2 cellular contexts compared by ENCODE assay signal in genomic region chr9:75933982-75934381, GRCh38.
TF ChIP-seq lines count a peak whose summit lies in the region.

No MANE protein-coding gene starts in this region.

TF ChIP-seq in GM23338, 12 proteins besides CTCF, POLR2A, EP300 and RAD21 (continued from another document):
- no peak for TF ChIP-seq NANOG (IDR thresholded peaks at IDR 0.05; ENCODE audit: borderline replicate concordance)
- TF ChIP-seq, protein P1, sequence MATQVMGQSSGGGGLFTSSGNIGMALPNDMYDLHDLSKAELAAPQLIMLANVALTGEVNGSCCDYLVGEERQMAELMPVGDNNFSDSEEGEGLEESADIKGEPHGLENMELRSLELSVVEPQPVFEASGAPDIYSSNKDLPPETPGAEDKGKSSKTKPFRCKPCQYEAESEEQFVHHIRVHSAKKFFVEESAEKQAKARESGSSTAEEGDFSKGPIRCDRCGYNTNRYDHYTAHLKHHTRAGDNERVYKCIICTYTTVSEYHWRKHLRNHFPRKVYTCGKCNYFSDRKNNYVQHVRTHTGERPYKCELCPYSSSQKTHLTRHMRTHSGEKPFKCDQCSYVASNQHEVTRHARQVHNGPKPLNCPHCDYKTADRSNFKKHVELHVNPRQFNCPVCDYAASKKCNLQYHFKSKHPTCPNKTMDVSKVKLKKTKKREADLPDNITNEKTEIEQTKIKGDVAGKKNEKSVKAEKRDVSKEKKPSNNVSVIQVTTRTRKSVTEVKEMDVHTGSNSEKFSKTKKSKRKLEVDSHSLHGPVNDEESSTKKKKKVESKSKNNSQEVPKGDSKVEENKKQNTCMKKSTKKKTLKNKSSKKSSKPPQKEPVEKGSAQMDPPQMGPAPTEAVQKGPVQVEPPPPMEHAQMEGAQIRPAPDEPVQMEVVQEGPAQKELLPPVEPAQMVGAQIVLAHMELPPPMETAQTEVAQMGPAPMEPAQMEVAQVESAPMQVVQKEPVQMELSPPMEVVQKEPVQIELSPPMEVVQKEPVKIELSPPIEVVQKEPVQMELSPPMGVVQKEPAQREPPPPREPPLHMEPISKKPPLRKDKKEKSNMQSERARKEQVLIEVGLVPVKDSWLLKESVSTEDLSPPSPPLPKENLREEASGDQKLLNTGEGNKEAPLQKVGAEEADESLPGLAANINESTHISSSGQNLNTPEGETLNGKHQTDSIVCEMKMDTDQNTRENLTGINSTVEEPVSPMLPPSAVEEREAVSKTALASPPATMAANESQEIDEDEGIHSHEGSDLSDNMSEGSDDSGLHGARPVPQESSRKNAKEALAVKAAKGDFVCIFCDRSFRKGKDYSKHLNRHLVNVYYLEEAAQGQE (IDR thresholded peaks at IDR 0.05; ENCODE audit: unreplicated experiment) = no peak

TF ChIP-seq in H1, 55 proteins besides CTCF, POLR2A, EP300 and RAD21:
- TF ChIP-seq RBBP5 (IDR thresholded peaks at IDR 0.05; ENCODE audit: borderline replicate concordance, low read depth, low read length) (no peak), BACH1 (IDR thresholded peaks at IDR 0.05; ENCODE audit: low read length) (no peak), JUN (IDR thresholded peaks at IDR 0.05; ENCODE audit: low read depth, low read length) (no peak), YY1 (IDR thresholded peaks at IDR 0.05; ENCODE audit: low read depth, low read length) (no peak), TAF1 (IDR thresholded peaks at IDR 0.05; ENCODE audit: low read depth, low read length) (no peak), SIRT6 (IDR thresholded peaks at IDR 0.05; ENCODE audit: low read length) (no peak), CBX8 (IDR thresholded peaks at IDR 0.05; ENCODE audit: borderline replicate concordance, low read depth, low read length) (no peak), RXRA (IDR thresholded peaks at IDR 0.05; ENCODE audit: insufficient read depth, low read depth, low read length) (no peak), BRCA1 (IDR thresholded peaks at IDR 0.05; ENCODE audit: low read depth, low read length) (no peak), CREB1 (IDR thresholded peaks at IDR 0.05) (no peak), CEBPB (IDR thresholded peaks at IDR 0.05; ENCODE audit: low read depth, low read length) (no peak), KDM4A (IDR thresholded peaks at IDR 0.05; ENCODE audit: low read depth, low read length, severe bottlenecking) (no peak), CBX5 (IDR thresholded peaks at IDR 0.05; ENCODE audit: low read depth, low read length) (no peak), FOSL1 (IDR thresholded peaks at IDR 0.05; ENCODE audit: insufficient read depth, low read depth, low read length) (no peak), MAFK (IDR thresholded peaks at IDR 0.05; ENCODE audit: low read depth, low read length) (no peak), CHD1 (IDR thresholded peaks at IDR 0.05; ENCODE audit: low read depth, low read length) (no peak), HDAC6 (IDR thresholded peaks at IDR 0.05; ENCODE audit: low read depth, low read length) (no peak), EGR1 (IDR thresholded peaks at IDR 0.05; ENCODE audit: borderline replicate concordance, low read depth, low read length) (no peak), JUND (IDR thresholded peaks at IDR 0.05; ENCODE audit: low read length) (no peak), SAP30 (IDR thresholded peaks at IDR 0.05; ENCODE audit: insufficient read depth, insufficient replicate concordance, low read length) (no peak)
